ENCODE assay signal across 1 cellular context in genomic region chr18:21600526-21601410, GRCh38.
A peak's percentile ranks its signal among the peaks of the same experiment; 100 is the strongest.
TF ChIP-seq lines count a peak whose summit lies in the region.

Gene ESCO1, minus strand, starts transcription at chr18:21600704. Its CDS starts 25,861 bp downstream, at chr18:21574843.

TF ChIP-seq in HepG2, 621 proteins besides CTCF, POLR2A, EP300 and RAD21 (continued from another document and continues in another):
- TF ChIP-seq ZNF407 (CRISPR knock-in tag; IDR thresholded peaks at IDR 0.05; ENCODE audit: not compliant biosample characterization) (no peak), GRHL1 (CRISPR knock-in tag; conservative IDR thresholded peaks at IDR 0.05) (no peak), ATF2 (CRISPR knock-in tag; IDR thresholded peaks at IDR 0.05) (peak; percentile 86), ZNF777 (CRISPR knock-in tag; IDR thresholded peaks at IDR 0.05) (peak; percentile 100), ZNF234 (CRISPR knock-in tag; conservative IDR thresholded peaks at IDR 0.05) (no peak; the same call in 1 of the 2 replicates), PBX2 (CRISPR knock-in tag; IDR thresholded peaks at IDR 0.05) (peak; percentile 64), ZFP82 (CRISPR knock-in tag; IDR thresholded peaks at IDR 0.05; ENCODE audit: borderline replicate concordance) (peak; percentile 91), JARID2 (CRISPR knock-in tag; IDR thresholded peaks at IDR 0.05; ENCODE audit: insufficient replicate concordance) (no peak), ZNF619 (CRISPR knock-in tag; IDR thresholded peaks at IDR 0.05) (peak; percentile 95), MEIS1 (CRISPR knock-in tag; IDR thresholded peaks at IDR 0.05; ENCODE audit: borderline replicate concordance) (peak; percentile 96), KLF15 (CRISPR knock-in tag; IDR thresholded peaks at IDR 0.05; ENCODE audit: borderline replicate concordance) (peak; percentile 43; the same call in 1 of the 2 replicates), CEBPG (CRISPR knock-in tag; IDR thresholded peaks at IDR 0.05) (peak; percentile 99), AGO2 (optimal IDR thresholded peaks at IDR 0.05; ENCODE audit: low read depth, low read length) (peak; percentile 36), ZNF639 (CRISPR knock-in tag; conservative IDR thresholded peaks at IDR 0.05) (peak; percentile 62), ZBTB34 (CRISPR knock-in tag; IDR thresholded peaks at IDR 0.05) (no peak), FOXM1 (CRISPR knock-in tag; IDR thresholded peaks at IDR 0.05) (no peak), ZNF275 (CRISPR knock-in tag; IDR thresholded peaks at IDR 0.05; ENCODE audit: borderline replicate concordance) (peak; percentile 93), ARHGAP35 (CRISPR knock-in tag; IDR thresholded peaks at IDR 0.05; ENCODE audit: borderline replicate concordance) (peak; percentile 38; the same call in 1 of the 2 replicates), ZNF343 (CRISPR knock-in tag; IDR thresholded peaks at IDR 0.05) (peak; percentile 96), ZNF615 (CRISPR knock-in tag; IDR thresholded peaks at IDR 0.05; ENCODE audit: borderline replicate concordance) (peak; percentile 20; the same call in 1 of the 2 replicates), ZNF34 (CRISPR knock-in tag; IDR thresholded peaks at IDR 0.05; ENCODE audit: borderline replicate concordance) (no peak; the same call in 1 of the 2 replicates), AKNA (CRISPR knock-in tag; IDR thresholded peaks at IDR 0.05; ENCODE audit: borderline replicate concordance) (peak; percentile 75; the same call in 1 of the 2 replicates), ZNF816 (CRISPR knock-in tag; IDR thresholded peaks at IDR 0.05; ENCODE audit: borderline replicate concordance) (peak; percentile 90; the same call in 1 of the 2 replicates), HOXA3 (CRISPR knock-in tag; IDR thresholded peaks at IDR 0.05) (peak; percentile 99), AFF4 (CRISPR knock-in tag; IDR thresholded peaks at IDR 0.05) (no peak; the same call in 1 of the 2 replicates)
